ENCODE assay signal across 1 cellular context in genomic region chr22:37633693-37634504, GRCh38.
TF ChIP-seq lines count a peak whose summit lies in the region.

No MANE protein-coding gene starts in this region.

TF ChIP-seq in HepG2, 621 proteins besides CTCF, POLR2A, EP300 and RAD21 (continued from another document):
- TF ChIP-seq ZNF580 (CRISPR knock-in tag; IDR thresholded peaks at IDR 0.05; ENCODE audit: borderline replicate concordance, low read depth) = peak; percentile 60; the same call in 1 of the 2 replicates
- no peak for TF ChIP-seq ZBTB21 (CRISPR knock-in tag; IDR thresholded peaks at IDR 0.05)
- TF ChIP-seq ZNF337 (CRISPR knock-in tag; IDR thresholded peaks at IDR 0.05; ENCODE audit: borderline replicate concordance, low read depth) = 0 out of 2 replicates have a peak, but pooled peaks have one; percentile 6
- TF ChIP-seq U2AF1 (optimal IDR thresholded peaks at IDR 0.05; ENCODE audit: low read depth, low read length) = peak; percentile 33
- no peak for TF ChIP-seq FOSL1 (CRISPR knock-in tag; IDR thresholded peaks at IDR 0.05; ENCODE audit: borderline replicate concordance)
- TF ChIP-seq HOXA9 (CRISPR knock-in tag; IDR thresholded peaks at IDR 0.05; ENCODE audit: borderline replicate concordance) = no peak
- TF ChIP-seq KLF12 (CRISPR knock-in tag; IDR thresholded peaks at IDR 0.05; ENCODE audit: borderline replicate concordance) = 0 out of 2 replicates have a peak, but pooled peaks have one; percentile 45
- TF ChIP-seq ZBTB2 (CRISPR knock-in tag; IDR thresholded peaks at IDR 0.05; ENCODE audit: low read depth) = peak; percentile 9; the same call in 1 of the 2 replicates
- TF ChIP-seq FIP1L1 (IDR thresholded peaks at IDR 0.05; ENCODE audit: borderline replicate concordance, insufficient read depth, low read depth, low read length) = peak; percentile 25; the same call in 1 of the 2 replicates
- TF ChIP-seq NFIB (CRISPR knock-in tag; IDR thresholded peaks at IDR 0.05; ENCODE audit: borderline replicate concordance) = no peak
- TF ChIP-seq FOXA3 (CRISPR knock-in tag; IDR thresholded peaks at IDR 0.05) = no peak
- peak; percentile 21; the same call in 1 of the 2 replicates for TF ChIP-seq ZNF670 (CRISPR knock-in tag; IDR thresholded peaks at IDR 0.05; ENCODE audit: borderline replicate concordance)
- no peak for TF ChIP-seq FOXA1 (IDR thresholded peaks at IDR 0.05)
- TF ChIP-seq FOXA1 (CRISPR knock-in tag; IDR thresholded peaks at IDR 0.05) = peak; percentile 10; the same call in 1 of the 2 replicates
- TF ChIP-seq SETDB1 (CRISPR knock-in tag; IDR thresholded peaks at IDR 0.05; ENCODE audit: borderline replicate concordance) = no peak
- no peak for TF ChIP-seq ZNF674 (CRISPR knock-in tag; IDR thresholded peaks at IDR 0.05; ENCODE audit: low read depth)
- no peak for TF ChIP-seq CHD4 (IDR thresholded peaks at IDR 0.05; ENCODE audit: borderline replicate concordance, low read length)
- no peak for TF ChIP-seq PPARG (CRISPR knock-in tag; conservative IDR thresholded peaks at IDR 0.05)
- TF ChIP-seq ZMYM3 (CRISPR knock-in tag; IDR thresholded peaks at IDR 0.05) = peak; percentile 75
- no peak for TF ChIP-seq KIAA2018 (CRISPR knock-in tag; IDR thresholded peaks at IDR 0.05; ENCODE audit: borderline replicate concordance)
- no peak for TF ChIP-seq SATB2 (CRISPR knock-in tag; IDR thresholded peaks at IDR 0.05)
- peak; percentile 43; the same call in 1 of the 2 replicates for TF ChIP-seq ZNF607 (CRISPR knock-in tag; IDR thresholded peaks at IDR 0.05; ENCODE audit: borderline replicate concordance)
- peak; percentile 85; the same call in 1 of the 2 replicates for TF ChIP-seq ZNF317 (CRISPR knock-in tag; IDR thresholded peaks at IDR 0.05)
- TF ChIP-seq ATF7-NPFF (CRISPR knock-in tag; IDR thresholded peaks at IDR 0.05; ENCODE audit: low read depth) = peak; percentile 3; the same call in 1 of the 2 replicates
- no peak; the same call in 1 of the 2 replicates for TF ChIP-seq CBX5 (CRISPR knock-in tag; IDR thresholded peaks at IDR 0.05; ENCODE audit: borderline replicate concordance)
